ENCODE assay signal across 8 cellular contexts in genomic region chr5:112420111-112420864, GRCh38. TPM values are rescaled to one million over a fixed set of nuclear protein-coding genes. Genes with fewer than 3 reads are reported as not detected.
DNase-seq lines count a peak whose midpoint lies in the region; ATAC-seq, FAIRE-seq and TF ChIP-seq lines count a peak whose summit lies in the region.

No MANE protein-coding gene starts in this region.

- H3K9me3 ChIP-seq in A549 (no peaks in the 10 kb centered on the region), endodermal cell (ENCODE audit: control insufficient read depth, low read length) (no peaks in the 10 kb centered on the region), lower lobe of right lung (no peaks in the 10 kb centered on the region)

- H3K4me3 ChIP-seq in A549, result peak overlapping the region; percentile 64
- peak overlapping the region; percentile 85 for H3K4me3 ChIP-seq in endodermal cell (ENCODE audit: low read length)
- peak overlapping the region; percentile 85 for H3K4me3 ChIP-seq in lower lobe of right lung

- ATAC-seq in A549, result peak; percentile 94 to 97
- ATAC-seq in HG02642 (IDR thresholded peaks at IDR 0.05; ENCODE audit: poor library complexity, unreplicated experiment), result peak; percentile 90
- peak; percentile 94 to 96 for ATAC-seq in lower lobe of right lung
- peak; percentile 78 for ATAC-seq in stimulated activated naive CD8-positive, alpha-beta T cell treated with anti-CD3 and anti-CD28 coated beads, Interleukin-15, Interleukin-2, amounts not matched to agents 100 U/mL and 50 U/mL, for 24 hours

- H3K27me3 ChIP-seq in endodermal cell (ENCODE audit: control insufficient read depth, insufficient read depth, low read length, poor library complexity, severe bottlenecking) (peaks cover 51% of the 10 kb centered on the region), lower lobe of right lung (ENCODE audit: low read depth) (peaks cover 7% of the 10 kb centered on the region)

- CTCF ChIA-PET in A549 (lab: Yijun Ruan, JAX), result interaction anchor here (0.5 to 7.6 kb wide), 45 partner anchors 10 to 1618 kb away, joined by 3 to 84 read pairs (median 4); no protein-coding TSS in a partner anchor

- peak overlapping the region; percentile 76 for H3K4me2 ChIP-seq in A549

- DNase-seq in A549 (ENCODE audit: low read depth in 1 of 2, low spot score in 1 of 2) (peak; percentile 83 to 86), NCI-H1092 (lab: John Stamatoyannopoulos, UW) (peak; percentile 71), endodermal cell (peak; percentile 95), lower lobe of right lung (peak; percentile 88)
- DNase-seq in T-helper 2 cell treated with Interferon-gamma antibody and Interleukin-4, amounts not matched to agents 5 μg/mL and 100 μg/mL, for 36 hours (ENCODE audit: low spot score), result peak; percentile 37
- peak; percentile 61 for DNase-seq in stimulated activated naive CD8-positive, alpha-beta T cell treated with anti-CD3 and anti-CD28 coated beads, Interleukin-15, Interleukin-2, amounts not matched to agents 100 U/mL and 50 U/mL, for 24 hours

- POLR2A ChIA-PET in A549 (lab: Yijun Ruan, JAX), result interaction anchor here (2.4 kb wide), 1 partner anchor 259 kb away, joined by 11 read pairs; no protein-coding TSS in a partner anchor

- WGBS in A549 (ENCODE audit: missing lambda C conversion rate), result 12% methylated on average over 19 of the region's 51 CpGs
- 4 to 7% methylated on average over 20 to 51 of the region's 51 CpGs for WGBS in endodermal cell (ENCODE audit: insufficient coverage in 1 of 2, insufficient read length in 1 of 2), 2 experiments

- H3K4me1 ChIP-seq in A549 (peaks cover 6% of the 10 kb centered on the region; the same call in 1 of the 3 replicates), endodermal cell (ENCODE audit: control insufficient read depth, insufficient read depth, low read length) (peaks cover 10% of the 10 kb centered on the region), lower lobe of right lung (peaks cover 10% of the 10 kb centered on the region)

- TF ChIP-seq CTCF in A549 (IDR thresholded peaks at IDR 0.05) (peak; percentile 81), GM12873 (IDR thresholded peaks at IDR 0.05; ENCODE audit: insufficient read depth, low read depth, low read length, missing control alignments) (peak; percentile 83), endodermal cell (conservative IDR thresholded peaks at IDR 0.05) (peak; percentile 97), lower lobe of right lung (IDR thresholded peaks at IDR 0.05) (peak; percentile 91)

- FAIRE-seq in A549 (lab: Jason Lieb, UNC), result no peak

- peaks cover 60% of the 10 kb centered on the region for H3K27me3 Mint-ChIP-seq in T-helper 2 cell treated with Interferon-gamma antibody and Interleukin-4, amounts not matched to agents 5 μg/mL and 100 μg/mL, for 36 hours (ENCODE audit: low read depth)
- peaks cover 72% of the 10 kb centered on the region for H3K27me3 Mint-ChIP-seq in endodermal cell (ENCODE audit: insufficient read depth)

- H3K36me3 Mint-ChIP-seq in T-helper 2 cell treated with Interferon-gamma antibody and Interleukin-4, amounts not matched to agents 5 μg/mL and 100 μg/mL, for 36 hours (ENCODE audit: low read depth), result no peaks in the 10 kb centered on the region
- H3K36me3 Mint-ChIP-seq in endodermal cell (ENCODE audit: low read depth), result no peaks in the 10 kb centered on the region

- H3K27ac Mint-ChIP-seq in T-helper 2 cell treated with Interferon-gamma antibody and Interleukin-4, amounts not matched to agents 5 μg/mL and 100 μg/mL, for 36 hours, result no peak overlapping the region
- no peak overlapping the region for H3K27ac Mint-ChIP-seq in endodermal cell

- H3K4me1 Mint-ChIP-seq in T-helper 2 cell treated with Interferon-gamma antibody and Interleukin-4, amounts not matched to agents 5 μg/mL and 100 μg/mL, for 36 hours (ENCODE audit: low read depth), result peaks cover 9% of the 10 kb centered on the region
- peaks cover 21% of the 10 kb centered on the region for H3K4me1 Mint-ChIP-seq in endodermal cell

- peak overlapping the region; percentile 16 for H3K9ac ChIP-seq in endodermal cell (ENCODE audit: extremely low read depth, low read length, poor library complexity, severe bottlenecking)

- peak overlapping the region; percentile 64 to 80 for H3K27ac ChIP-seq in A549
- H3K27ac ChIP-seq in endodermal cell (ENCODE audit: low read depth, low read length), result peak overlapping the region; percentile 24
- H3K27ac ChIP-seq in lower lobe of right lung, result peak overlapping the region; percentile 87

- intact Hi-C loops in lower lobe of right lung (cut with DNase I), result no loop called here

- no peaks in the 10 kb centered on the region for H3K9me3 Mint-ChIP-seq in T-helper 2 cell treated with Interferon-gamma antibody and Interleukin-4, amounts not matched to agents 5 μg/mL and 100 μg/mL, for 36 hours
- no peaks in the 10 kb centered on the region for H3K9me3 Mint-ChIP-seq in endodermal cell

- TF ChIP-seq EP300 in A549 (IDR thresholded peaks at IDR 0.05), result no peak

- peak; percentile 84 to 93 for TF ChIP-seq RAD21 in A549 (conservative IDR thresholded peaks at IDR 0.05 in 1 of 2, IDR thresholded peaks at IDR 0.05 in 1 of 2)

- H3K4me3 Mint-ChIP-seq in T-helper 2 cell treated with Interferon-gamma antibody and Interleukin-4, amounts not matched to agents 5 μg/mL and 100 μg/mL, for 36 hours, result peak overlapping the region; percentile 54
- H3K4me3 Mint-ChIP-seq in endodermal cell, result peak overlapping the region; percentile 73

- H3K36me3 ChIP-seq in endodermal cell (ENCODE audit: control insufficient read depth, insufficient read depth, low read length) (no peaks in the 10 kb centered on the region), lower lobe of right lung (no peaks in the 10 kb centered on the region)

- no peak for TF ChIP-seq POLR2A in A549 (IDR thresholded peaks at IDR 0.05; ENCODE audit: low read length)

TF ChIP-seq in A549, 52 proteins besides CTCF, POLR2A, EP300 and RAD21:
- TF ChIP-seq HEYL (CRISPR knock-in tag; IDR thresholded peaks at IDR 0.05), result no peak
- 0 out of 2 replicates have a peak, but pooled peaks have one; percentile 9 for TF ChIP-seq PHF8 (IDR thresholded peaks at IDR 0.05; ENCODE audit: borderline replicate concordance, low read depth)
- TF ChIP-seq MYC (IDR thresholded peaks at IDR 0.05; ENCODE audit: borderline replicate concordance, low read length), result 0 out of 2 replicates have a peak, but pooled peaks have one; percentile 37
- peak; percentile 93 for TF ChIP-seq SMC3 (IDR thresholded peaks at IDR 0.05)
- no peak for TF ChIP-seq ZNF302 (CRISPR knock-in tag; IDR thresholded peaks at IDR 0.05)
TF ChIP-seq in A549: peak in this region for 3.

RNA-seq across cellular contexts. Expression of gene EPB41L4A, which starts 1.2 kb away (rescaled TPM):
- polyA plus RNA-seq in A549 (2011; rRNA removed) (4.4 and 5.1 TPM in 2 replicates), A549 (2017; fragmentation: RNase III; extraction: RNeasy Plus Mini Kit Qiagen cat#74134 plus additional on column Dnase treatment) (1.3 to 1.8 TPM (median 1.7 TPM) in 3 replicates)
- 0.67 and 0.87 TPM in 2 replicates for polyA plus RNA-seq in A549 (2012; cell fraction: cytosol; rRNA removed)
- 0.65 and 1.3 TPM in 2 replicates for polyA plus RNA-seq in A549 (2012; cell fraction: nucleus; rRNA removed)
- 5.5 and 6.1 TPM in 2 replicates for polyA minus RNA-seq in A549 (2011; rRNA and poly(A)+ RNA removed)
- total RNA-seq in endodermal cell (1 to 10 TPM; 7.7 to 9.9 TPM), lower lobe of right lung (44.8 TPM)
- polyA plus RNA-seq in endodermal cell (2013, experiment 1 of 2), result 10.8 TPM
- polyA plus RNA-seq in endodermal cell (2013, experiment 2 of 2), result 10.9 TPM

Comparison
In these comparisons a context has a peak if more than half of its experiments do, and no peak if none do; other contexts are left out.
1. Peak in every context shown above with its lines: DNase-seq, ATAC-seq, H3K4me3 ChIP-seq and H3K27ac ChIP-seq.
2. DNase-seq: peak in every context shown above with its lines; median percentile 95 in endodermal cell; 88 in lower lobe of right lung; 84 in A549; 71 in NCI-H1092; 61 in stimulated activated naive CD8-positive, alpha-beta T cell treated with anti-CD3 and anti-CD28 coated beads, Interleukin-15, Interleukin-2, amounts not matched to agents 100 U/mL and 50 U/mL, for 24 hours; 37 in T-helper 2 cell treated with Interferon-gamma antibody and Interleukin-4, amounts not matched to agents 5 μg/mL and 100 μg/mL, for 36 hours.
3. H3K27ac ChIP-seq: peak in every context shown above with its lines; median percentile 87 in lower lobe of right lung; 72 in A549; 24 in endodermal cell.